ENCODE assay signal across 9 cellular contexts in genomic region chr22:32378703-32379272, GRCh38. TPM values are rescaled to one million over a fixed set of nuclear protein-coding genes. Genes with fewer than 3 reads are reported as not detected.
DNase-seq lines count a peak whose midpoint lies in the region; ATAC-seq and TF ChIP-seq lines count a peak whose summit lies in the region.
"Had no signal": no experiment of that assay in that cellular context is flagged by ENCODE, and none has a peak within 500 bp of the region (broad histone marks: within the 10 kb centered on the region; RNA-seq: fewer than 3 reads in every experiment).

No MANE protein-coding gene starts in this region.

- intact Hi-C loops in Panc1 (cut with micrococcal nuclease; ENCODE audit: unreplicated experiment): no loop called here

- DNase-seq in AG09309 (ENCODE audit: low read depth) (no peak), GM10266 (ENCODE audit: extremely low spot score) (no peak), Panc1 (ENCODE audit: low read depth, low spot score) (no peak), fibroblast of lung (ENCODE audit: low read depth in 2 of 2) (peak; percentile 8 to 12), pulmonary artery endothelial cell (ENCODE audit: low read depth, low spot score) (peak; percentile 27), NCI-H2029 treated with DMSO at 0.1 percent for 48 hours (lab: John Stamatoyannopoulos, UW) (no peak), suprapubic skin (ENCODE audit: low spot score in 2 of 2) (no peak)

- ATAC-seq in Panc1 (peak; percentile 84), HG03342 (IDR thresholded peaks at IDR 0.05; ENCODE audit: unreplicated experiment) (no peak)

- H3K4me2 ChIP-seq in fibroblast of lung (ENCODE audit: extremely low read depth, insufficient read depth, low read length): no peak overlapping the region

- TF ChIP-seq CTCF in AG09309 (IDR thresholded peaks at IDR 0.05; ENCODE audit: control insufficient read depth, insufficient read depth, low read depth, low read length, missing control alignments) (peak; percentile 56), GM10266 (IDR thresholded peaks at IDR 0.05; ENCODE audit: control insufficient read depth, insufficient read depth, low read depth, missing control alignments) (peak; percentile 39), Panc1 (IDR thresholded peaks at IDR 0.05) (peak; percentile 78), fibroblast of lung (conservative IDR thresholded peaks at IDR 0.05 in 1 of 2, IDR thresholded peaks at IDR 0.05 in 1 of 2; ENCODE audit: low read depth in 1 of 2, low read length in 2 of 2) (peak; percentile 32 to 57), suprapubic skin (IDR thresholded peaks at IDR 0.05) (peak in 1 of 2 donors; percentile 42)

- H3K9me3 ChIP-seq in Panc1 (ENCODE audit: control insufficient read depth, insufficient read depth, low read depth, low read length): no peaks in the 10 kb centered on the region
- H3K9me3 ChIP-seq in fibroblast of lung (ENCODE audit: control insufficient read depth, insufficient read depth, low read depth, low read length): no peaks in the 10 kb centered on the region
- no peaks in the 10 kb centered on the region for H3K9me3 ChIP-seq in suprapubic skin

- in situ Hi-C loops in Panc1 (cut with HindIII; ENCODE audit: low pct_unique_long_range_greater_than_20kb, low sequenced_read_pairs): no loop called here

- H3K27me3 ChIP-seq in Panc1 (ENCODE audit: control insufficient read depth, insufficient read depth, low read length): no peaks in the 10 kb centered on the region
- no peaks in the 10 kb centered on the region for H3K27me3 ChIP-seq in fibroblast of lung (ENCODE audit: control insufficient read depth, insufficient read depth, low read length)
- no peaks in the 10 kb centered on the region for H3K27me3 ChIP-seq in suprapubic skin

- 45% methylated on average over 4 of the region's 4 CpGs for WGBS in suprapubic skin

- H3K4me3 ChIP-seq in AG09309 (ENCODE audit: control insufficient read depth, low read depth, low read length): no peak overlapping the region
- H3K4me3 ChIP-seq in Panc1 (ENCODE audit: low read depth in 2 of 2, low read length in 2 of 2): no peak overlapping the region
- H3K4me3 ChIP-seq in fibroblast of lung (replicated peaks in 1 of 4; ENCODE audit: control extremely low read depth in 1 of 4, insufficient read depth in 1 of 4, low read depth in 3 of 4, low read length in 4 of 4): no peak overlapping the region
- H3K4me3 ChIP-seq in suprapubic skin: no peak overlapping the region

- CTCF ChIA-PET in Panc1 (lab: Charles Lee): interaction anchor here (0.7 kb wide), 1 partner anchor 53 kb away, joined by 4 read pairs; no protein-coding TSS in a partner anchor

- no peaks in the 10 kb centered on the region for H3K79me2 ChIP-seq in fibroblast of lung (ENCODE audit: control insufficient read depth, insufficient read depth, low read length)

- H3K27ac ChIP-seq in Panc1 (ENCODE audit: low read length) (no peak overlapping the region), fibroblast of lung (ENCODE audit: insufficient read depth, low read length) (no peak overlapping the region), suprapubic skin (no peak overlapping the region)

- no peaks in the 10 kb centered on the region for H3K36me3 ChIP-seq in Panc1 (ENCODE audit: control insufficient read depth, insufficient read depth, low read length)
- no peaks in the 10 kb centered on the region for H3K36me3 ChIP-seq in fibroblast of lung (ENCODE audit: control insufficient read depth, insufficient read depth, low read length)
- H3K36me3 ChIP-seq in suprapubic skin: no peaks in the 10 kb centered on the region

- H2AFZ ChIP-seq in fibroblast of lung (ENCODE audit: low read length): no peak overlapping the region

- no peak for TF ChIP-seq EP300 in suprapubic skin (IDR thresholded peaks at IDR 0.05)

- TF ChIP-seq POLR2A in suprapubic skin (IDR thresholded peaks at IDR 0.05): no peak

- POLR2A ChIA-PET in Panc1 (lab: Charles Lee): no interaction called here

- no TSS peak for BruUV-seq in Panc1 (replicated peaks; lab: Mats Ljungman, UMichigan)

- no peak overlapping the region for H3K9ac ChIP-seq in fibroblast of lung (ENCODE audit: insufficient read depth, low read length)

- H3K4me1 ChIP-seq in Panc1 (ENCODE audit: control insufficient read depth, insufficient read depth, low read length): no peaks in the 10 kb centered on the region
- no peaks in the 10 kb centered on the region for H3K4me1 ChIP-seq in fibroblast of lung (ENCODE audit: control insufficient read depth, extremely low read depth, insufficient read depth, low read length)
- H3K4me1 ChIP-seq in suprapubic skin: no peaks in the 10 kb centered on the region

- H4K20me1 ChIP-seq in fibroblast of lung (ENCODE audit: control insufficient read depth, extremely low read depth, insufficient read depth, low read length): no peaks in the 10 kb centered on the region

RNA-seq across cellular contexts. Expression of gene RFPL3, which starts 21.1 kb away (rescaled TPM):
- total RNA-seq in Panc1 (2021; ENCODE audit: unreplicated experiment) (not detected), fibroblast of lung (not detected in 2 replicates), pulmonary artery endothelial cell (not detected in 2 replicates), suprapubic skin (not detected)
- not detected for polyA plus RNA-seq in Panc1 (2012; ENCODE audit: insufficient read length)
- not detected in 2 replicates for polyA plus RNA-seq in fibroblast of lung
- not detected in 2 replicates for polyA plus RNA-seq in fibroblast of lung (2012)
- polyA minus RNA-seq in fibroblast of lung (ENCODE audit: low replicate concordance): not detected in 2 replicates
- polyA plus RNA-seq: IgD-negative memory B cell had no signal

RNA-seq across cellular contexts. Expression of gene RTCB, which starts 33.3 kb away (rescaled TPM):
- total RNA-seq in Panc1 (2021; ENCODE audit: unreplicated experiment) (55.9 TPM), fibroblast of lung (88.7 and 106 TPM in 2 replicates), pulmonary artery endothelial cell (172 and 187 TPM in 2 replicates), suprapubic skin (100 to 1,000 TPM in 2 of 4 donors, 10 to 100 TPM in 2; 75.1 to 117 (median 97.2) TPM)
- 49.9 TPM for polyA plus RNA-seq in Panc1 (2012; ENCODE audit: insufficient read length)
- polyA plus RNA-seq in fibroblast of lung: 111 and 130 TPM in 2 replicates
- polyA plus RNA-seq in fibroblast of lung (2012): 69.5 and 88.6 TPM in 2 replicates
- polyA minus RNA-seq in fibroblast of lung (ENCODE audit: low replicate concordance): 66.5 and 76.5 TPM in 2 replicates

Comparison
In these comparisons a context has a peak if more than half of its experiments do, and no peak if none do; other contexts are left out.
1. DNase-seq: peak in fibroblast of lung (2 of 2) and pulmonary artery endothelial cell (single experiment); none in AG09309 (single experiment), GM10266 (single experiment), Panc1 (single experiment), NCI-H2029 treated with DMSO at 0.1 percent for 48 hours (single experiment) and suprapubic skin (0 of 2).